ENCODE assay signal across 25 cellular contexts in genomic region chr22:36069368-36069767, GRCh38.
"Had no signal": no experiment of that assay in that cellular context is flagged by ENCODE, and none has a peak within 500 bp of the region (broad histone marks: within the 10 kb centered on the region; RNA-seq: fewer than 3 reads in every experiment).

No MANE protein-coding gene starts in this region.

- FAIRE-seq: endometrium, kidney had no signal

- H3K27me3 Mint-ChIP-seq: stimulated activated naive CD8-positive, alpha-beta T cell treated with anti-CD3 and anti-CD28 coated beads, Interleukin-15, Interleukin-2, amounts not matched to agents 100 ng/mL and 50 ng/mL, for 24 hours had no signal

- ATAC-seq: left lobe of liver; natural killer cell; right cardiac atrium; stimulated activated memory B cell treated with anti-CD40 and anti-IgM and Interleukin-4, amounts not matched to agents 10 μg/mL and 1 μg/mL and 100 μg/mL, for 72 hours; upper lobe of right lung had no signal

- H3K27ac Mint-ChIP-seq: memory B cell; natural killer cell; stimulated activated memory B cell treated with anti-CD40 and anti-IgM and Interleukin-4, amounts not matched to agents 10 μg/mL and 1 μg/mL and 100 μg/mL, for 72 hours; stimulated activated naive CD8-positive, alpha-beta T cell treated with anti-CD3 and anti-CD28 coated beads, Interleukin-15, Interleukin-2, amounts not matched to agents 100 ng/mL and 50 ng/mL, for 24 hours had no signal

- H2AFZ ChIP-seq: parathyroid adenoma had no signal

- DNase-seq: effector memory CD4-positive, alpha-beta T cell; erythroblast; esophagus squamous epithelium; foreskin melanocyte; kidney; natural killer cell; right cardiac atrium; sigmoid colon; stimulated activated CD4-positive, alpha-beta T cell treated with anti-CD3 and anti-CD28 coated beads, Interleukin-2, amount 100 ng/mL, for 24 hours; stimulated activated CD4-positive, alpha-beta T cell treated with anti-CD3 and anti-CD28 coated beads, Interleukin-4, amount 100 ng/mL, for 24 hours; upper lobe of right lung; uterus had no signal

- H3K27me3 ChIP-seq: esophagus squamous epithelium, sigmoid colon, tibial nerve, upper lobe of right lung, uterus had no signal

- H3K9me3 ChIP-seq: esophagus squamous epithelium, neutrophil, prostate gland, sigmoid colon, thoracic aorta, tibial nerve, upper lobe of right lung, uterus had no signal

- H3K4me3 ChIP-seq: coronary artery, esophagus squamous epithelium, lung, prostate gland, sigmoid colon, thoracic aorta, tibial nerve, upper lobe of right lung, uterus had no signal

- H3K36me3 ChIP-seq: esophagus squamous epithelium, neutrophil, prostate gland, sigmoid colon, thoracic aorta, tibial nerve, upper lobe of right lung, uterus had no signal

- H3K9ac ChIP-seq: parathyroid adenoma had no signal

- H3K79me2 ChIP-seq: parathyroid adenoma had no signal

- H3K4me1 ChIP-seq: parathyroid adenoma, prostate gland, uterus had no signal

- H3K27ac ChIP-seq: coronary artery, esophagus squamous epithelium, neutrophil, parathyroid adenoma, prostate gland, sigmoid colon, thoracic aorta, tibial nerve, upper lobe of right lung, uterus had no signal

- H3K36me3 Mint-ChIP-seq: memory B cell; natural killer cell; stimulated activated memory B cell treated with anti-CD40 and anti-IgM and Interleukin-4, amounts not matched to agents 10 μg/mL and 1 μg/mL and 100 μg/mL, for 72 hours had no signal

- H3K4me3 Mint-ChIP-seq: memory B cell; natural killer cell; neural crest cell; stimulated activated memory B cell treated with anti-CD40 and anti-IgM and Interleukin-4, amounts not matched to agents 10 μg/mL and 1 μg/mL and 100 μg/mL, for 72 hours; stimulated activated naive CD8-positive, alpha-beta T cell treated with anti-CD3 and anti-CD28 coated beads, Interleukin-15, Interleukin-2, amounts not matched to agents 100 ng/mL and 50 ng/mL, for 24 hours had no signal
